Comparison of ENCODE assay signal across 8 cellular contexts in genomic region chr1:156751724-156752481, GRCh38. TPM values are rescaled to one million over a fixed set of nuclear protein-coding genes. Genes with fewer than 3 reads are reported as not detected.
DNase-seq lines count a peak whose midpoint lies in the region; ATAC-seq and TF ChIP-seq lines count a peak whose summit lies in the region.

No MANE protein-coding gene starts in this region.

- H3K27me3 ChIP-seq in left ventricle myocardium inferior (ENCODE audit: low read depth) (no peaks in the 10 kb centered on the region), upper lobe of left lung (no peaks in the 10 kb centered on the region)

- H3K27ac ChIP-seq in left ventricle myocardium inferior (replicated peaks), result peak overlapping the region; percentile 98
- peak overlapping the region; percentile 96 to 99 (median 98) for H3K27ac ChIP-seq in upper lobe of left lung

- H3K9me3 ChIP-seq in left ventricle myocardium inferior (replicated peaks) (no peaks in the 10 kb centered on the region), upper lobe of left lung (no peaks in the 10 kb centered on the region)

- ATAC-seq in HG02798 (IDR thresholded peaks at IDR 0.05; ENCODE audit: poor library complexity, unreplicated experiment) (peak; percentile 81), upper lobe of left lung (ENCODE audit: low FRiP score in 2 of 2) (peak; percentile 92 to 94)

- no peaks in the 10 kb centered on the region for H3K36me3 ChIP-seq in left ventricle myocardium inferior
- H3K36me3 ChIP-seq in upper lobe of left lung, result no peaks in the 10 kb centered on the region

- 0 out of 3 replicates have a peak, but pooled peaks have one; percentile 13 for TF ChIP-seq CTCF in GM12872 (IDR thresholded peaks at IDR 0.05; ENCODE audit: insufficient read depth, low read depth, low read length)
- TF ChIP-seq CTCF in left ventricle myocardium inferior (IDR thresholded peaks at IDR 0.05; ENCODE audit: borderline replicate concordance), result no peak
- TF ChIP-seq CTCF in upper lobe of left lung (IDR thresholded peaks at IDR 0.05), result peak in 4 of 6 experiments; percentile 18 to 41 (median 23)

- peak in 2 of 4 donors; percentile 50 to 74 for TF ChIP-seq POLR2A in upper lobe of left lung (IDR thresholded peaks at IDR 0.05)

- peak in 1 of 4 donors; percentile 73 for TF ChIP-seq EP300 in upper lobe of left lung (IDR thresholded peaks at IDR 0.05)

- H3K4me3 ChIP-seq in left ventricle myocardium inferior (peak overlapping the region; percentile 99), upper lobe of left lung (peak overlapping the region; percentile 46 to 93 (median 87))

- WGBS in upper lobe of left lung, 2 donors, result 0 to 1% methylated on average over 6 to 27 of the region's 70 CpGs

- intact Hi-C loops in left ventricle myocardium inferior (cut with micrococcal nuclease), result no loop called here
- intact Hi-C loops in posterior vena cava (cut with DNase I), result no loop called here

- H3K4me1 ChIP-seq in left ventricle myocardium inferior (peaks cover 69% of the 10 kb centered on the region), upper lobe of left lung (peaks cover 36 to 55% (median 44%) of the 10 kb centered on the region in 4 donors)

- DNase-seq in NCI-H146 treated with DMSO at 0.1 percent for 48 hours (lab: John Stamatoyannopoulos, UW; ENCODE audit: unreplicated experiment) (peak; percentile 84), T-helper 1 cell (peak; percentile 95 to 97 (median 96)), amniotic stem cell (lab: John Stamatoyannopoulos, UW) (peak; percentile 90), left ventricle myocardium inferior (peak; percentile 99), posterior vena cava (ENCODE audit: low spot score) (peak; percentile 99), upper lobe of left lung (peak; percentile 99)

RNA-seq across cellular contexts. Expression of gene HDGF, which starts 0.4 kb away (rescaled TPM):
- total RNA-seq in left ventricle myocardium inferior, result 145 TPM
- total RNA-seq in posterior vena cava, result 100 to 1,000 TPM; 101 to 126 TPM
- total RNA-seq in upper lobe of left lung, result 100 to 1,000 TPM; 129 to 231 (median 182) TPM

RNA-seq across cellular contexts. Expression of gene MRPL24, which starts 11.0 kb away (rescaled TPM):
- total RNA-seq in left ventricle myocardium inferior (92.1 TPM), posterior vena cava (10 to 100 TPM; 60.5 to 63.7 TPM), upper lobe of left lung (10 to 100 TPM; 19.6 to 52.5 (median 40.8) TPM)

RNA-seq across cellular contexts. Expression of gene PRCC, which starts 15.4 kb away (rescaled TPM):
- 36.3 TPM for total RNA-seq in left ventricle myocardium inferior
- total RNA-seq in posterior vena cava, result 10 to 100 TPM; 44.3 to 48.6 TPM
- total RNA-seq in upper lobe of left lung, result 10 to 100 TPM; 36.5 to 52.4 (median 40.8) TPM

RNA-seq across cellular contexts. Expression of gene ISG20L2, which starts 23.3 kb away (rescaled TPM):
- total RNA-seq in left ventricle myocardium inferior, result 11.5 TPM
- 10 to 100 TPM; 17.3 to 20.3 TPM for total RNA-seq in posterior vena cava
- total RNA-seq in upper lobe of left lung, result 10 to 100 TPM; 10.8 to 38.8 (median 22.9) TPM

RNA-seq across cellular contexts. Expression of gene METTL25B, which starts 23.6 kb away (rescaled TPM):
- total RNA-seq in left ventricle myocardium inferior, result 18.1 TPM
- 10 to 100 TPM; 19.6 to 21.6 TPM for total RNA-seq in posterior vena cava
- total RNA-seq in upper lobe of left lung, result 100 to 1,000 TPM in 1 of 6 donors, 10 to 100 TPM in 5; 23.4 to 131 (median 39.9) TPM

Comparison
In these comparisons a context has a peak if more than half of its experiments do, and no peak if none do; other contexts are left out.
1. Peak in every context shown above with its lines: DNase-seq, ATAC-seq, H3K4me3 ChIP-seq and H3K27ac ChIP-seq.